Comparison of ENCODE assay signal across 1 cellular context in the genomic region with DNA sequence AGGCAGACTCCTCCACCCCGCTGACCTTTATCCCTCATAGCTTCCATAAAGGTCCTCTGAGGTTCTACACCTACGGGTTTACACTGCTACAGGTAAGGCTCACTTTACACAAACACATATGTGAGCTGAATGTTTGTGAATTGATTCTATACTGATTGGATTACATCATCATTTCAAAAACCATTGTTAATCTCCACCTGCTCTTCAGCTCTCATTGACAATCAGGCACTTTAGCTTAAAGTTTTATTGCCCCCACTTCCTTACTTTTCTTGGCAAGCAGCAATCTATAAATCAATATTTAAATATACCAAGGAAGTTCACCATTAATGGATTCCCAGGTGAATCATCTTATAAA.
A peak's percentile ranks its signal among the peaks of the same experiment; 100 is the strongest.
TF ChIP-seq lines count a peak whose summit lies in the region.

No MANE protein-coding gene starts in this region.

TF ChIP-seq in HepG2, 621 proteins besides CTCF, POLR2A, EP300 and RAD21:
- TF ChIP-seq ATF7 (IDR thresholded peaks at IDR 0.05) = peak; percentile 85
- no peak for TF ChIP-seq ATF7 (CRISPR knock-in tag; IDR thresholded peaks at IDR 0.05)
- TF ChIP-seq, protein P1, sequence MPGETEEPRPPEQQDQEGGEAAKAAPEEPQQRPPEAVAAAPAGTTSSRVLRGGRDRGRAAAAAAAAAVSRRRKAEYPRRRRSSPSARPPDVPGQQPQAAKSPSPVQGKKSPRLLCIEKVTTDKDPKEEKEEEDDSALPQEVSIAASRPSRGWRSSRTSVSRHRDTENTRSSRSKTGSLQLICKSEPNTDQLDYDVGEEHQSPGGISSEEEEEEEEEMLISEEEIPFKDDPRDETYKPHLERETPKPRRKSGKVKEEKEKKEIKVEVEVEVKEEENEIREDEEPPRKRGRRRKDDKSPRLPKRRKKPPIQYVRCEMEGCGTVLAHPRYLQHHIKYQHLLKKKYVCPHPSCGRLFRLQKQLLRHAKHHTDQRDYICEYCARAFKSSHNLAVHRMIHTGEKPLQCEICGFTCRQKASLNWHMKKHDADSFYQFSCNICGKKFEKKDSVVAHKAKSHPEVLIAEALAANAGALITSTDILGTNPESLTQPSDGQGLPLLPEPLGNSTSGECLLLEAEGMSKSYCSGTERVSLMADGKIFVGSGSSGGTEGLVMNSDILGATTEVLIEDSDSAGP (CRISPR knock-in tag; IDR thresholded peaks at IDR 0.05; ENCODE audit: borderline replicate concordance) = no peak
- no peak for TF ChIP-seq ZFP62 (CRISPR knock-in tag; IDR thresholded peaks at IDR 0.05)
